In genomic region chr4:25540734-25541133, GRCh38 we compare ENCODE assay signal across 34 cellular contexts.
"Had no signal": no experiment of that assay in that cellular context is flagged by ENCODE, and none has a peak within 500 bp of the region (broad histone marks: within the 10 kb centered on the region; RNA-seq: fewer than 3 reads in every experiment).

No MANE protein-coding gene starts in this region.

- H3K36me3 ChIP-seq: adrenal gland, brain microvascular endothelial cell, breast epithelium had no signal

- H3K27me3 ChIP-seq: adrenal gland, body of pancreas, brain microvascular endothelial cell, breast epithelium had no signal

- DNase-seq: activated B cell treated with CpG ODN at 0.5 μM for 24 hours; activated CD4-positive, alpha-beta memory T cell treated with anti-CD3 and anti-CD28 coated beads for 36 hours; activated CD4-positive, alpha-beta T cell treated with anti-CD3 and anti-CD28 coated beads for 4 hours; activated CD4-positive, alpha-beta T cell treated with anti-CD3 and anti-CD28 coated beads, Interleukin-2, amount 10 ng/mL, durations not matched to agents 24 days and 14 days; activated CD4-positive, alpha-beta T cell treated with anti-CD3 and anti-CD28 coated beads, Interleukin-2, amount 50 U/mL, for 1 hour; activated CD4-positive, alpha-beta T cell treated with anti-CD3 and anti-CD28 coated beads, Interleukin-2, amount 50 U/mL, for 4 hours; activated CD4-positive, CD25-positive, alpha-beta regulatory T cell treated with anti-CD3 and anti-CD28 coated beads, Interleukin-2, amount 50 U/mL, for 72 hours; activated CD8-positive, alpha-beta memory T cell treated with anti-CD3 and anti-CD28 coated beads, Interleukin-2, amount 50 U/mL, for 4 hours; activated CD8-positive, alpha-beta T cell treated with anti-CD3 and anti-CD28 coated beads for 36 hours; activated effector memory CD4-positive, alpha-beta T cell treated with anti-CD3 and anti-CD28 coated beads, Interleukin-2, amount 50 U/mL, for 16 hours; activated gamma-delta T cell treated with Interleukin-2 at 50 U/mL for 16 hours; activated naive CD4-positive, alpha-beta T cell; activated naive CD4-positive, alpha-beta T cell treated with anti-CD3 and anti-CD28 coated beads for 36 hours; activated naive CD4-positive, alpha-beta T cell treated with anti-CD3 and anti-CD28 coated beads, Interleukin-2, amount 50 U/mL, for 16 hours; activated naive CD8-positive, alpha-beta T cell treated with anti-CD3 and anti-CD28 coated beads for 36 hours; activated T-cell treated with anti-CD3 and anti-CD28 coated beads for 4 hours; activated T-cell treated with anti-CD3 and anti-CD28 coated beads, Interleukin-2, amount 50 U/mL, for 1 hour; activated T-cell treated with anti-CD3 and anti-CD28 coated beads, Interleukin-2, amount 50 U/mL, for 4 hours; activated T-cell treated with anti-CD3 and anti-CD28 coated beads, Interleukin-2, amount 50 U/mL, for 72 hours; adrenal gland; amniotic stem cell; aorta; body of pancreas; brain microvascular endothelial cell; central memory CD4-positive, alpha-beta T cell; T-cell; T-helper 17 cell; T-helper 9 cell had no signal

- H3K4me1 ChIP-seq: adrenal gland, breast epithelium had no signal

- FAIRE-seq: astrocyte, TTC549 had no signal

- H3K9me3 ChIP-seq: adrenal gland, body of pancreas, breast epithelium had no signal

- ATAC-seq: activated CD8-positive, alpha-beta T cell treated with anti-CD3 and anti-CD28 coated beads for 36 hours; activated naive CD4-positive, alpha-beta T cell treated with anti-CD3 and anti-CD28 coated beads, Interleukin-2, amount 50 U/mL, for 72 hours; activated T-cell treated with anti-CD3 and anti-CD28 coated beads, Interleukin-2, amount 50 U/mL, for 4 hours; activated T-cell treated with anti-CD3 and anti-CD28 coated beads, Interleukin-2, amount 50 U/mL, for 72 hours; activated T-helper 17 cell treated with anti-CD3 and anti-CD28 coated beads, Interleukin-2, amount 50 U/mL, for 72 hours; body of pancreas; T-cell; T-helper 17 cell had no signal

- H3K4me3 ChIP-seq: adrenal gland, body of pancreas, breast epithelium had no signal

- H3K27ac ChIP-seq: adrenal gland, body of pancreas, brain microvascular endothelial cell, breast epithelium, VCaP had no signal
